21 cellular contexts compared by ENCODE assay signal in the genomic region with DNA sequence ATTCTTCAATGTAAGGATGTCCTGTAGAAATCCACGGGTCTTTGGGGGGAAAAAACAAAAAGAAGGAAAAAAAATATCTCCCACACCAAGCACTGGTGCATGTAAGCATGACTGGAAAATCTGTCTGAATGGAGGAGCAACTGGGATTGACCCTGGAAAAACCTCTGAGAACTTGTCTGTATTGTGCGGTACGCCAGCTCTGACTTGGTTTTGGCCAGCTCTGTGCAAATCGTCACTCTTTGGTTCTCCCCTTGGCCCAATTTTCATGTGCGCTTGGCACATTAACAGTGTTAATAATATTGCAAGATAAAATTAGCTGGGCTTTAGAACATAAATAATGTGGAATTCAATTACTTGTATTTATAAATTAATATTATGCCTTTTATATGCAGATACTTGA.
"Had no signal": no experiment of that assay in that cellular context is flagged by ENCODE, and none has a peak within 500 bp of the region (broad histone marks: within the 10 kb centered on the region; RNA-seq: fewer than 3 reads in every experiment).

No MANE protein-coding gene starts in this region.

- H3K27ac Mint-ChIP-seq: immature natural killer cell, mesothelial cell of epicardium, naive B cell had no signal

- DNase-seq: dermis blood vessel endothelial cell; dorsolateral prefrontal cortex; effector CD4-positive, alpha-beta T cell; effector memory CD4-positive, alpha-beta T cell; foreskin keratinocyte; head of caudate nucleus; hypothalamus; immature natural killer cell; islet precursor cell; kidney; kidney glomerular epithelial cell; left lung; lower lobe of right lung; mesenchymal stem cell; mucosa of descending colon; naive B cell had no signal

- H3K4me1 Mint-ChIP-seq: immature natural killer cell, mesothelial cell of epicardium, naive B cell had no signal

- H3K27ac ChIP-seq: coronary artery, dorsolateral prefrontal cortex, esophagus muscularis mucosa, foreskin keratinocyte, gastroesophageal sphincter, hepatocyte, left lung, lower lobe of right lung had no signal

- H3K9me3 ChIP-seq: esophagus muscularis mucosa, gastroesophageal sphincter, left lung, lower lobe of right lung, mucosa of descending colon had no signal

- H3K4me1 ChIP-seq: foreskin keratinocyte, left lung, lower lobe of right lung had no signal

- H3K36me3 Mint-ChIP-seq: immature natural killer cell, mesothelial cell of epicardium, naive B cell had no signal

- H3K9me3 Mint-ChIP-seq: mesothelial cell of epicardium had no signal

- H3K36me3 ChIP-seq: esophagus muscularis mucosa, gastroesophageal sphincter, left lung, lower lobe of right lung had no signal

- ATAC-seq: foreskin keratinocyte, gastroesophageal sphincter, left lung, lower lobe of right lung, mucosa of descending colon had no signal

- H3K4me3 Mint-ChIP-seq: immature natural killer cell, mesothelial cell of epicardium, naive B cell had no signal

- H3K4me3 ChIP-seq: coronary artery, dorsolateral prefrontal cortex, esophagus muscularis mucosa, gastroesophageal sphincter, hepatocyte, left lung, lower lobe of right lung, mucosa of descending colon had no signal

- H3K27me3 ChIP-seq: esophagus muscularis mucosa, foreskin keratinocyte, gastroesophageal sphincter, hepatocyte, left lung had no signal
